Comparison of ENCODE assay signal across 17 cellular contexts in the genomic region with DNA sequence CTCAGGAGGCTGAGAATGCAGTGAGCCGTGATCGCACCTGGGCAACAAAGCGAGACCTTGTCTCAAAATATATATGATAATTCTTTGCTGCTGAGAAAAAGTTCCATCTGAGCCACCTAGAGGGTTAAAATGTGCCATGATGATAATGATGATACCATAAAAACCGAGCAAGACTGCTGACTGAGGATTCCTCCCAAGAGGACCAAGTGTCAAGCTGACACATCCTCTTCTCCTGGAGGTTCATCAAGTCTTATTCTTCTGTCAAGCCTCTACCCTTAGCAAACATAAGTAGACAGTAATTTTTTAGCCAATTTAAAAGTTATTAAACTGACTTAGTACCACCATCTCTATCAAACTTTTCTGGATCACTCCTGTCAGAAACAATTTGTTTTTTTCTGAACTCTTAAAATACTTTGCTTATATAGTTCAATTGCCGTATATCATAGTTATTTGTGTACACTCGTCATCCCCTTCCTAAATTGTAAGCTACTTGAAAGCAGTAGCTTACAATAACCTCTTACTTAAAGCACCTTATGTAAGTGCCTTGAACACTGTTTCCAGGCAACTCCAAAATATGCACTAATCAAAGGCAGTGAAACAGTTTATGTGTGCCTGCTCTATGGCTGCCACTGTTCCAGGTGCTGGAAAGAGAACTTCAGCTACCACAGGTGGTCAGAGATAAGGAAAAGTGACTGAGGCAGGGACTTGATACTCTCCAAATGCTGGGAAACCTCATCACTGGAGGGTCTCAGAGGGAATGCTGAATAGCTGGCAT.
"Had no signal": no experiment of that assay in that cellular context is flagged by ENCODE, and none has a peak within 500 bp of the region (broad histone marks: within the 10 kb centered on the region; RNA-seq: fewer than 3 reads in every experiment).

No MANE protein-coding gene starts in this region.

- H3K79me2 ChIP-seq: hepatocyte had no signal

- H3K27ac Mint-ChIP-seq: activated CD4-positive, alpha-beta memory T cell treated with anti-CD3 and anti-CD28 coated beads, Interleukin-2, amount 10 ng/mL, durations not matched to agents 7 days and 5 days; activated CD8-positive, alpha-beta memory T cell treated with anti-CD3 and anti-CD28 coated beads, Interleukin-2, amount 10 ng/mL, durations not matched to agents 7 days and 5 days; endodermal cell; neural progenitor cell; stimulated activated naive B cell treated with anti-CD40 and anti-IgM and Interleukin-4, amounts not matched to agents 10 μg/mL and 1 μg/mL and 100 μg/mL, for 72 hours had no signal

- H3K9me3 ChIP-seq: body of pancreas, colonic mucosa, thoracic aorta had no signal

- H2AFZ ChIP-seq: hepatocyte, neural progenitor cell had no signal

- H3K4me3 ChIP-seq: body of pancreas, colonic mucosa, hepatocyte, neural progenitor cell, thoracic aorta had no signal

- H3K36me3 ChIP-seq: colonic mucosa, thoracic aorta had no signal

- ATAC-seq: activated CD8-positive, alpha-beta memory T cell treated with anti-CD3 and anti-CD28 coated beads, Interleukin-2, amount 10 ng/mL, durations not matched to agents 7 days and 5 days; body of pancreas; stimulated activated naive B cell treated with anti-CD40 and anti-IgM and Interleukin-4, amounts not matched to agents 10 μg/mL and 1 μg/mL and 100 μg/mL, for 72 hours had no signal

- H3K27ac ChIP-seq: body of pancreas, colonic mucosa, epithelial cell of prostate, hepatocyte, neural progenitor cell, thoracic aorta had no signal

- H3K4me2 ChIP-seq: hepatocyte, neural progenitor cell had no signal

- H3K27me3 ChIP-seq: body of pancreas, colonic mucosa, hepatocyte, neural progenitor cell had no signal

- H3K9ac ChIP-seq: neural progenitor cell had no signal

- H3K4me1 Mint-ChIP-seq: endodermal cell, neural progenitor cell had no signal

- H3K4me3 Mint-ChIP-seq: activated CD4-positive, alpha-beta memory T cell treated with anti-CD3 and anti-CD28 coated beads, Interleukin-2, amount 10 ng/mL, durations not matched to agents 7 days and 5 days; activated CD8-positive, alpha-beta memory T cell treated with anti-CD3 and anti-CD28 coated beads, Interleukin-2, amount 10 ng/mL, durations not matched to agents 7 days and 5 days; endodermal cell; neural progenitor cell; stimulated activated naive B cell treated with anti-CD40 and anti-IgM and Interleukin-4, amounts not matched to agents 10 μg/mL and 1 μg/mL and 100 μg/mL, for 72 hours had no signal

- H3K4me1 ChIP-seq: body of pancreas, colonic mucosa, neural progenitor cell had no signal

- DNase-seq: activated CD4-positive, alpha-beta memory T cell treated with anti-CD3 and anti-CD28 coated beads, Interleukin-2, amount 10 ng/mL, durations not matched to agents 7 days and 5 days; activated CD4-positive, alpha-beta T cell treated with anti-CD3 and anti-CD28 coated beads for 48 hours; activated CD4-positive, CD25-positive, alpha-beta regulatory T cell; activated CD8-positive, alpha-beta memory T cell treated with anti-CD3 and anti-CD28 coated beads, Interleukin-2, amount 10 ng/mL, durations not matched to agents 7 days and 5 days; activated naive CD4-positive, alpha-beta T cell; body of pancreas; central memory CD4-positive, alpha-beta T cell; colonic mucosa; endodermal cell; foreskin fibroblast; left colon; stimulated activated naive B cell treated with anti-CD40 and anti-IgM and Interleukin-4, amounts not matched to agents 10 μg/mL and 1 μg/mL and 100 μg/mL, for 72 hours; T-helper 9 cell had no signal

- H3K27me3 Mint-ChIP-seq: activated CD4-positive, alpha-beta memory T cell treated with anti-CD3 and anti-CD28 coated beads, Interleukin-2, amount 10 ng/mL, durations not matched to agents 7 days and 5 days; activated CD8-positive, alpha-beta memory T cell treated with anti-CD3 and anti-CD28 coated beads, Interleukin-2, amount 10 ng/mL, durations not matched to agents 7 days and 5 days; stimulated activated naive B cell treated with anti-CD40 and anti-IgM and Interleukin-4, amounts not matched to agents 10 μg/mL and 1 μg/mL and 100 μg/mL, for 72 hours had no signal
